8 cellular contexts compared by ENCODE assay signal in genomic region chr10:46786518-46787320, GRCh38.
DNase-seq lines count a peak whose midpoint lies in the region; TF ChIP-seq lines count a peak whose summit lies in the region.
"Not testable (repeated sequence)": the region's sequence is repeated elsewhere in the genome, so short reads cannot be mapped to it uniquely, and the experiment has no call there.

No MANE protein-coding gene starts in this region.

- TF ChIP-seq EP300 in neural cell (conservative IDR thresholded peaks at IDR 0.05; ENCODE audit: poor library complexity, severe bottlenecking): not testable (repeated sequence)

- H3K9me3 Mint-ChIP-seq in H9; stimulated activated naive CD8-positive, alpha-beta T cell treated with anti-CD3 and anti-CD28 coated beads, Interleukin-15, Interleukin-2, amounts not matched to agents 100 ng/mL and 50 ng/mL, for 24 hours: not testable (repeated sequence)

- H3K79me2 ChIP-seq in H9 (ENCODE audit: insufficient read depth, low read length); neural cell (replicated peaks; ENCODE audit: insufficient read depth, low read length): not testable (repeated sequence)

- TF ChIP-seq CTCF in H9 (conservative IDR thresholded peaks at IDR 0.05); neural cell (IDR thresholded peaks at IDR 0.05; ENCODE audit: poor library complexity, severe bottlenecking): not testable (repeated sequence)

- not testable (repeated sequence) for H4K5ac ChIP-seq in H9 (ENCODE audit: insufficient read length, low read depth, low read length)

- H3K4me3 ChIP-seq in neural cell (ENCODE audit: low read length): peak overlapping the region; percentile 69

- H3K23ac ChIP-seq in H9 (ENCODE audit: insufficient read length, low read depth, low read length): not testable (repeated sequence)

- H3K27me3 Mint-ChIP-seq in H9 (ENCODE audit: low read depth); stimulated activated naive CD8-positive, alpha-beta T cell treated with anti-CD3 and anti-CD28 coated beads, Interleukin-15, Interleukin-2, amounts not matched to agents 100 ng/mL and 50 ng/mL, for 24 hours: not testable (repeated sequence)

- not testable (repeated sequence) for H3K36me3 Mint-ChIP-seq in H9 (ENCODE audit: insufficient read depth in 1 of 3, low read depth in 3 of 3); stimulated activated naive CD8-positive, alpha-beta T cell treated with anti-CD3 and anti-CD28 coated beads, Interleukin-15, Interleukin-2, amounts not matched to agents 100 ng/mL and 50 ng/mL, for 24 hours (ENCODE audit: low read depth)

- peak overlapping the region; percentile 95 for H3K4me2 ChIP-seq in H9 (ENCODE audit: insufficient read depth, insufficient read length, low read length)
- H3K4me2 ChIP-seq in neural cell (ENCODE audit: low read length): peak overlapping the region; percentile 59

- H3K27ac Mint-ChIP-seq in H9: peak overlapping the region; percentile 97 to 100 (median 98)
- peak overlapping the region; percentile 86 for H3K27ac Mint-ChIP-seq in stimulated activated naive CD8-positive, alpha-beta T cell treated with anti-CD3 and anti-CD28 coated beads, Interleukin-15, Interleukin-2, amounts not matched to agents 100 ng/mL and 50 ng/mL, for 24 hours

- not testable (repeated sequence) for H3K4me1 ChIP-seq in H9 (ENCODE audit: insufficient read depth, low read length)

- not testable (repeated sequence) for H3K9me3 ChIP-seq in H9 (ENCODE audit: control insufficient read depth, low read depth, low read length); neural cell (ENCODE audit: low read length)

- H3K36me3 ChIP-seq in neural cell (ENCODE audit: insufficient read depth, low read length): not testable (repeated sequence)

- not testable (repeated sequence) for H3K27me3 ChIP-seq in H9 (ENCODE audit: insufficient read depth, low read length); neural cell (ENCODE audit: insufficient read depth, low read depth, low read length)

- not testable (repeated sequence) for H4K91ac ChIP-seq in H9 (ENCODE audit: insufficient read length, low read depth, low read length)

- H3K27ac ChIP-seq in H9 (ENCODE audit: insufficient read length, low read depth, low read length): not testable (repeated sequence)
- H3K27ac ChIP-seq in neural cell (ENCODE audit: low read length): peak overlapping the region; percentile 64

- not testable (repeated sequence) for H2BK20ac ChIP-seq in H9 (ENCODE audit: low read depth, low read length, poor library complexity, severe bottlenecking)

- DNase-seq in EH (ENCODE audit: low read depth) (peak; percentile 71), H9 (peak; percentile 83), M059J (ENCODE audit: low read depth) (peak; percentile 73), SK-N-DZ (ENCODE audit: low spot score) (peak; percentile 84), globus pallidus (ENCODE audit: low spot score) (peak; percentile 60)
- peak; percentile 68 for DNase-seq in activated naive CD4-positive, alpha-beta T cell treated with anti-CD3 and anti-CD28 coated beads, Interleukin-2, amount 50 U/mL, for 16 hours

- H3K9me2 ChIP-seq in neural cell (ENCODE audit: insufficient read depth, low read length): not testable (repeated sequence)

- not testable (repeated sequence) for H2AK5ac ChIP-seq in H9 (ENCODE audit: insufficient read length, low read length)

- H2BK12ac ChIP-seq in H9 (ENCODE audit: insufficient read length, low read depth, low read length): not testable (repeated sequence)

- not testable (repeated sequence) for H3F3A ChIP-seq in neural cell (ENCODE audit: insufficient read depth, low read length, poor library complexity, severe bottlenecking)

- H3K14ac ChIP-seq in H9 (ENCODE audit: insufficient read depth, low read length): peak overlapping the region; percentile 96; the same call in 1 of the 2 replicates

- peak overlapping the region; percentile 93 for H3K18ac ChIP-seq in H9 (ENCODE audit: insufficient read length, low read depth, low read length)

- H4K8ac ChIP-seq in H9 (replicated peaks; ENCODE audit: insufficient read length, low read depth, low read length): not testable (repeated sequence)

- no CpG with 5 or more reads among the region's 62 CpGs for WGBS in H9 (ENCODE audit: extremely low coverage, insufficient read length, low lambda C conversion rate)

- H3K4ac ChIP-seq in H9 (ENCODE audit: low read depth, low read length): not testable (repeated sequence)

- not testable (repeated sequence) for H2BK5ac ChIP-seq in H9 (ENCODE audit: insufficient read length, low read length)

- H3K4me1 Mint-ChIP-seq in H9: not testable (repeated sequence)
- H3K4me1 Mint-ChIP-seq in stimulated activated naive CD8-positive, alpha-beta T cell treated with anti-CD3 and anti-CD28 coated beads, Interleukin-15, Interleukin-2, amounts not matched to agents 100 ng/mL and 50 ng/mL, for 24 hours (ENCODE audit: low read depth): peaks cover 15% of the 10 kb centered on the region

- H3K9ac ChIP-seq in H9 (ENCODE audit: extremely low read depth, insufficient read length, low read length): peak overlapping the region; percentile 83
- peak overlapping the region; percentile 66 for H3K9ac ChIP-seq in neural cell (ENCODE audit: low read length)

- not testable (repeated sequence) for H4K20me1 ChIP-seq in H9 (ENCODE audit: control insufficient read depth, insufficient read depth, insufficient read length); neural cell (ENCODE audit: insufficient read depth)

- not testable (repeated sequence) for H3K23me2 ChIP-seq in H9 (ENCODE audit: insufficient read length, low read depth, low read length, poor library complexity, severe bottlenecking)

- H3K79me1 ChIP-seq in H9 (ENCODE audit: insufficient read depth, low read depth, low read length, poor library complexity, severe bottlenecking): not testable (repeated sequence)

- peak overlapping the region; percentile 99 to 100 for H3K4me3 Mint-ChIP-seq in H9
- peak overlapping the region; percentile 89 for H3K4me3 Mint-ChIP-seq in stimulated activated naive CD8-positive, alpha-beta T cell treated with anti-CD3 and anti-CD28 coated beads, Interleukin-15, Interleukin-2, amounts not matched to agents 100 ng/mL and 50 ng/mL, for 24 hours

- not testable (repeated sequence) for H3K56ac ChIP-seq in H9 (ENCODE audit: insufficient read length, low read depth, low read length)

- not testable (repeated sequence) for H2BK120ac ChIP-seq in H9 (ENCODE audit: low read depth, low read length, poor library complexity, severe bottlenecking)

- not testable (repeated sequence) for H2BK15ac ChIP-seq in H9 (ENCODE audit: low read depth, low read length)

- H2AFZ ChIP-seq in H9 (ENCODE audit: low read length): peak overlapping the region; percentile 9
- peak overlapping the region; percentile 85 for H2AFZ ChIP-seq in neural cell (ENCODE audit: low read depth, low read length)

- TF ChIP-seq RAD21 in neural cell (conservative IDR thresholded peaks at IDR 0.05): not testable (repeated sequence)

- H3T11ph ChIP-seq in H9 (ENCODE audit: low read length): not testable (repeated sequence)

TF ChIP-seq in neural cell, 6 proteins besides CTCF, POLR2A, EP300 and RAD21:
- TF ChIP-seq TAF1 (IDR thresholded peaks at IDR 0.05; ENCODE audit: low read depth): peak; percentile 23
